ENCODE assay signal across 17 cellular contexts in genomic region chr16:15604460-15605390, GRCh38. TPM values are rescaled to one million over a fixed set of nuclear protein-coding genes. Genes with fewer than 3 reads are reported as not detected.
DNase-seq lines count a peak whose midpoint lies in the region; ATAC-seq and TF ChIP-seq lines count a peak whose summit lies in the region.
"Had no signal": no experiment of that assay in that cellular context is flagged by ENCODE, and none has a peak within 500 bp of the region (broad histone marks: within the 10 kb centered on the region; RNA-seq: fewer than 3 reads in every experiment).

No MANE protein-coding gene starts in this region.

- CTCF ChIA-PET in HEK293T (lab: Yijun Ruan, JAX) = no interaction called here

- H3K36me3 ChIP-seq in right lobe of liver = peaks cover 0 to 40% (median 17%) of the 10 kb centered on the region in 4 donors

- WGBS in right lobe of liver (ENCODE audit: insufficient coverage, low coverage, low lambda C conversion rate, missing lambda C conversion rate) = 56% methylated on average over 9 of the region's 14 CpGs

- peak overlapping the region; percentile 56 for H3K27ac ChIP-seq in angular gyrus (ENCODE audit: low read depth, low read length)
- H3K27ac ChIP-seq in right lobe of liver = peak overlapping the region; percentile 30 to 90 (median 67)
- H3K27ac ChIP-seq: A549, left lung, neural progenitor cell, thoracic aorta had no signal

- TF ChIP-seq CTCF in right lobe of liver (IDR thresholded peaks at IDR 0.05) = no peak

- no peaks in the 10 kb centered on the region for H3K9me3 ChIP-seq in right lobe of liver
- H3K9me3 ChIP-seq: A549, left lung, spleen, thoracic aorta had no signal

- H3K4me3 Mint-ChIP-seq in activated CD4-positive, alpha-beta T cell treated with anti-CD3 and anti-CD28 coated beads, Interleukin-2, amount 10 ng/mL, durations not matched to agents 24 days and 14 days = no peak overlapping the region
- H3K4me3 Mint-ChIP-seq in stimulated activated naive CD8-positive, alpha-beta T cell treated with anti-CD3 and anti-CD28 coated beads, Interleukin-15, amount 100 ng/mL, for 72 hours = no peak overlapping the region
- H3K4me3 Mint-ChIP-seq: neural progenitor cell had no signal

- POLR2A ChIA-PET in HEK293T (lab: Yijun Ruan, JAX) = interaction anchor here (1.0 kb wide), 1 partner anchor 38 kb away, joined by 4 read pairs; no protein-coding TSS in a partner anchor

- H3K4me1 ChIP-seq in right lobe of liver = peaks cover 0 to 57% (median 24%) of the 10 kb centered on the region in 4 donors
- H3K4me1 ChIP-seq: A549, neural progenitor cell had no signal

- no peaks in the 10 kb centered on the region for H3K27me3 ChIP-seq in right lobe of liver
- H3K27me3 ChIP-seq: left lung, neural progenitor cell, spleen had no signal

- ATAC-seq in right lobe of liver (peak; percentile 54 to 74 (median 62)), GM18519 (IDR thresholded peaks at IDR 0.05; ENCODE audit: low FRiP score, unreplicated experiment) (no peak)
- no peak for ATAC-seq in stimulated activated naive CD8-positive, alpha-beta T cell treated with anti-CD3 and anti-CD28 coated beads, Interleukin-15, amount 100 ng/mL, for 72 hours
- ATAC-seq: A549, left lung had no signal

- peaks cover 5% of the 10 kb centered on the region for H3K4me1 Mint-ChIP-seq in activated CD4-positive, alpha-beta T cell treated with anti-CD3 and anti-CD28 coated beads, Interleukin-2, amount 10 ng/mL, durations not matched to agents 24 days and 14 days
- peaks cover 20% of the 10 kb centered on the region for H3K4me1 Mint-ChIP-seq in stimulated activated naive CD8-positive, alpha-beta T cell treated with anti-CD3 and anti-CD28 coated beads, Interleukin-15, amount 100 ng/mL, for 72 hours
- H3K4me1 Mint-ChIP-seq: neural progenitor cell had no signal

- DNase-seq in activated CD4-positive, alpha-beta T cell treated with anti-CD3 and anti-CD28 coated beads, Interleukin-2, amount 10 ng/mL, durations not matched to agents 24 days and 14 days = no peak
- DNase-seq in activated CD4-positive, alpha-beta T cell treated with anti-CD3 and anti-CD28 coated beads for 1 hour = no peak
- DNase-seq in right lobe of liver = peak; percentile 71 to 85 (median 84)
- DNase-seq in stimulated activated naive CD8-positive, alpha-beta T cell treated with anti-CD3 and anti-CD28 coated beads, Interleukin-15, amount 100 ng/mL, for 72 hours = no peak
- no peak for DNase-seq in HEK293T (ENCODE audit: extremely low spot score)
- DNase-seq in GM03348 (ENCODE audit: low spot score) = no peak
- DNase-seq: activated CD4-positive, alpha-beta T cell treated with anti-CD3 and anti-CD28 coated beads for 48 hours; activated effector memory CD4-positive, alpha-beta T cell treated with anti-CD3 and anti-CD28 coated beads, Interleukin-2, amount 50 U/mL, for 16 hours; NCI-H1417 treated with DMSO at 0.1 percent for 48 hours; NCI-H510A; spleen had no signal

- intact Hi-C loops in activated CD4-positive, alpha-beta T cell treated with anti-CD3 and anti-CD28 coated beads, Interleukin-2, amount 10 ng/mL, durations not matched to agents 24 days and 14 days (cut with micrococcal nuclease) = no loop called here
- intact Hi-C loops in right lobe of liver (cut with DNase I) = no loop called here

- peak overlapping the region; percentile 12 for H3K27ac Mint-ChIP-seq in activated CD4-positive, alpha-beta T cell treated with anti-CD3 and anti-CD28 coated beads, Interleukin-2, amount 10 ng/mL, durations not matched to agents 24 days and 14 days
- peak overlapping the region; percentile 62 to 63 for H3K27ac Mint-ChIP-seq in stimulated activated naive CD8-positive, alpha-beta T cell treated with anti-CD3 and anti-CD28 coated beads, Interleukin-15, amount 100 ng/mL, for 72 hours
- H3K27ac Mint-ChIP-seq: neural progenitor cell had no signal

- no peaks in the 10 kb centered on the region for H3K27me3 Mint-ChIP-seq in activated CD4-positive, alpha-beta T cell treated with anti-CD3 and anti-CD28 coated beads, Interleukin-2, amount 10 ng/mL, durations not matched to agents 24 days and 14 days
- no peaks in the 10 kb centered on the region for H3K27me3 Mint-ChIP-seq in stimulated activated naive CD8-positive, alpha-beta T cell treated with anti-CD3 and anti-CD28 coated beads, Interleukin-15, amount 100 ng/mL, for 72 hours

- no peaks in the 10 kb centered on the region for H3K9me3 Mint-ChIP-seq in activated CD4-positive, alpha-beta T cell treated with anti-CD3 and anti-CD28 coated beads, Interleukin-2, amount 10 ng/mL, durations not matched to agents 24 days and 14 days
- H3K9me3 Mint-ChIP-seq in stimulated activated naive CD8-positive, alpha-beta T cell treated with anti-CD3 and anti-CD28 coated beads, Interleukin-15, amount 100 ng/mL, for 72 hours = no peaks in the 10 kb centered on the region
- H3K9me3 Mint-ChIP-seq: neural progenitor cell had no signal

- no peak for TF ChIP-seq POLR2A in right lobe of liver (IDR thresholded peaks at IDR 0.05)

- no peak overlapping the region for H3K4me3 ChIP-seq in right lobe of liver
- H3K4me3 ChIP-seq: A549, left lung, neural progenitor cell, spleen, thoracic aorta had no signal

- H3K36me3 Mint-ChIP-seq in activated CD4-positive, alpha-beta T cell treated with anti-CD3 and anti-CD28 coated beads, Interleukin-2, amount 10 ng/mL, durations not matched to agents 24 days and 14 days (ENCODE audit: low read depth) = peaks cover 80% of the 10 kb centered on the region

TF ChIP-seq in HEK293T, 16 proteins besides CTCF, POLR2A, EP300 and RAD21:
- TF ChIP-seq FOXA1 (IDR thresholded peaks at IDR 0.05) (no peak), FOXK2 (IDR thresholded peaks at IDR 0.05) (no peak), ELF4 (IDR thresholded peaks at IDR 0.05) (no peak), SUZ12 (IDR thresholded peaks at IDR 0.05) (no peak), L3MBTL2 (conservative IDR thresholded peaks at IDR 0.05) (no peak)
TF ChIP-seq in HEK293T: peak in this region for 0.

RNA-seq across cellular contexts. Expression of gene MARF1, which starts 38.2 kb away (rescaled TPM):
- 55.6 and 56.2 TPM in 2 replicates for total RNA-seq in activated CD4-positive, alpha-beta T cell treated with anti-CD3 and anti-CD28 coated beads, Interleukin-2, amount 10 ng/mL, durations not matched to agents 24 days and 14 days
- total RNA-seq in right lobe of liver = 10 to 100 TPM; 17.2 to 44.2 (median 31.2) TPM

RNA-seq across cellular contexts. Expression of gene NDE1, which starts 45.3 kb away (rescaled TPM):
- 85.4 and 85.8 TPM in 2 replicates for total RNA-seq in activated CD4-positive, alpha-beta T cell treated with anti-CD3 and anti-CD28 coated beads, Interleukin-2, amount 10 ng/mL, durations not matched to agents 24 days and 14 days
- 10 to 100 TPM in 1 of 6 experiments, 1 to 10 TPM in 5; 3.6 to 10.2 (median 6.9) TPM for total RNA-seq in right lobe of liver

Comparison
In these comparisons a context has a peak if more than half of its experiments do, and no peak if none do; other contexts are left out.
1. DNase-seq: peak in right lobe of liver (3 of 3); none in activated CD4-positive, alpha-beta T cell treated with anti-CD3 and anti-CD28 coated beads, Interleukin-2, amount 10 ng/mL, durations not matched to agents 24 days and 14 days (single experiment), activated CD4-positive, alpha-beta T cell treated with anti-CD3 and anti-CD28 coated beads for 1 hour (single experiment), stimulated activated naive CD8-positive, alpha-beta T cell treated with anti-CD3 and anti-CD28 coated beads, Interleukin-15, amount 100 ng/mL, for 72 hours (0 of 2), HEK293T (single experiment) and GM03348 (single experiment).
2. ATAC-seq: peak in right lobe of liver (4 of 4); none in stimulated activated naive CD8-positive, alpha-beta T cell treated with anti-CD3 and anti-CD28 coated beads, Interleukin-15, amount 100 ng/mL, for 72 hours (single experiment) and GM18519 (single experiment).